Comparison of ENCODE assay signal across 1 cellular context in genomic region chr12:110466791-110467190, GRCh38.
TF ChIP-seq lines count a peak whose summit lies in the region.

No MANE protein-coding gene starts in this region.

TF ChIP-seq in HepG2, 621 proteins besides CTCF, POLR2A, EP300 and RAD21:
- TF ChIP-seq, protein P1, sequence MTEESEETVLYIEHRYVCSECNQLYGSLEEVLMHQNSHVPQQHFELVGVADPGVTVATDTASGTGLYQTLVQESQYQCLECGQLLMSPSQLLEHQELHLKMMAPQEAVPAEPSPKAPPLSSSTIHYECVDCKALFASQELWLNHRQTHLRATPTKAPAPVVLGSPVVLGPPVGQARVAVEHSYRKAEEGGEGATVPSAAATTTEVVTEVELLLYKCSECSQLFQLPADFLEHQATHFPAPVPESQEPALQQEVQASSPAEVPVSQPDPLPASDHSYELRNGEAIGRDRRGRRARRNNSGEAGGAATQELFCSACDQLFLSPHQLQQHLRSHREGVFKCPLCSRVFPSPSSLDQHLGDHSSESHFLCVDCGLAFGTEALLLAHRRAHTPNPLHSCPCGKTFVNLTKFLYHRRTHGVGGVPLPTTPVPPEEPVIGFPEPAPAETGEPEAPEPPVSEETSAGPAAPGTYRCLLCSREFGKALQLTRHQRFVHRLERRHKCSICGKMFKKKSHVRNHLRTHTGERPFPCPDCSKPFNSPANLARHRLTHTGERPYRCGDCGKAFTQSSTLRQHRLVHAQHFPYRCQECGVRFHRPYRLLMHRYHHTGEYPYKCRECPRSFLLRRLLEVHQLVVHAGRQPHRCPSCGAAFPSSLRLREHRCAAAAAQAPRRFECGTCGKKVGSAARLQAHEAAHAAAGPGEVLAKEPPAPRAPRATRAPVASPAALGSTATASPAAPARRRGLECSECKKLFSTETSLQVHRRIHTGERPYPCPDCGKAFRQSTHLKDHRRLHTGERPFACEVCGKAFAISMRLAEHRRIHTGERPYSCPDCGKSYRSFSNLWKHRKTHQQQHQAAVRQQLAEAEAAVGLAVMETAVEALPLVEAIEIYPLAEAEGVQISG (CRISPR knock-in tag; IDR thresholded peaks at IDR 0.05): no peak
- TF ChIP-seq NFRKB (IDR thresholded peaks at IDR 0.05) (no peak), ZNF75D (CRISPR knock-in tag; IDR thresholded peaks at IDR 0.05; ENCODE audit: borderline replicate concordance) (no peak), HMGXB4 (CRISPR knock-in tag; IDR thresholded peaks at IDR 0.05; ENCODE audit: borderline replicate concordance in 1 of 2, low read depth in 1 of 2) (no peak), ETV6 (CRISPR knock-in tag; conservative IDR thresholded peaks at IDR 0.05) (no peak), NR2C2 (CRISPR knock-in tag; IDR thresholded peaks at IDR 0.05; ENCODE audit: borderline replicate concordance) (no peak)
